ENCODE assay signal across 9 cellular contexts in genomic region chr2:47272031-47272864, GRCh38.
DNase-seq lines count a peak whose midpoint lies in the region; ATAC-seq and TF ChIP-seq lines count a peak whose summit lies in the region.
"Had no signal": no experiment of that assay in that cellular context is flagged by ENCODE, and none has a peak within 500 bp of the region (broad histone marks: within the 10 kb centered on the region; RNA-seq: fewer than 3 reads in every experiment).

No MANE protein-coding gene starts in this region.

- DNase-seq in G401 (ENCODE audit: low spot score) (peak; percentile 39), HEK293T (ENCODE audit: extremely low spot score) (peak; percentile 90), NCI-H187 (lab: John Stamatoyannopoulos, UW) (peak; percentile 58 to 71), activated B cell treated with CpG ODN at 0.5 μM for 24 hours (peak; percentile 68), cardiac fibroblast (ENCODE audit: low read depth in 2 of 2) (peak; percentile 53 to 60), islet precursor cell (peak; percentile 94)
- DNase-seq in stimulated activated CD4-positive, alpha-beta T cell treated with anti-CD3 and anti-CD28 coated beads, Interleukin-12 subunit alpha, Interleukin-12 subunit beta, amount 100 ng/mL, for 4 hours = peak; percentile 55

- peak; percentile 96 for TF ChIP-seq CTCF in activated B cell treated with CpG ODN at 0.5 μM for 24 hours (IDR thresholded peaks at IDR 0.05)
- peak; percentile 64 for TF ChIP-seq CTCF in cardiac fibroblast (IDR thresholded peaks at IDR 0.05; ENCODE audit: low read depth, low read length)

- ATAC-seq in activated B cell treated with CpG ODN at 0.5 μM for 24 hours (ENCODE audit: low read depth) = peak; percentile 92
- no peak for ATAC-seq in HG02840 (IDR thresholded peaks at IDR 0.05; ENCODE audit: low FRiP score, unreplicated experiment)

- peaks cover 25% of the 10 kb centered on the region for H3K4me1 Mint-ChIP-seq in activated B cell treated with CpG ODN at 0.5 μM for 24 hours

- H3K9me3 Mint-ChIP-seq in activated B cell treated with CpG ODN at 0.5 μM for 24 hours = no peaks in the 10 kb centered on the region
- H3K9me3 Mint-ChIP-seq: stimulated activated naive CD8-positive, alpha-beta T cell treated with anti-CD3 and anti-CD28 coated beads, Interleukin-15, Interleukin-2, amounts not matched to agents 100 ng/mL and 50 ng/mL, for 24 hours had no signal

- peak overlapping the region; percentile 52 for H3K27ac Mint-ChIP-seq in activated B cell treated with CpG ODN at 0.5 μM for 24 hours
- H3K27ac Mint-ChIP-seq: stimulated activated naive CD8-positive, alpha-beta T cell treated with anti-CD3 and anti-CD28 coated beads, Interleukin-15, Interleukin-2, amounts not matched to agents 100 ng/mL and 50 ng/mL, for 24 hours had no signal

- no peaks in the 10 kb centered on the region for H3K36me3 Mint-ChIP-seq in activated B cell treated with CpG ODN at 0.5 μM for 24 hours (ENCODE audit: low read depth)

- POLR2A ChIA-PET in HEK293T (lab: Yijun Ruan, JAX) = interaction anchor here (1.3 kb wide), 1 partner anchor 44 kb away, joined by 4 read pairs; no protein-coding TSS in a partner anchor
- POLR2A ChIA-PET in activated B cell treated with CpG ODN at 0.5 μM for 24 hours (lab: Charles Lee) = interaction anchor here (0.6 to 1.5 kb wide), 3 partner anchors 28 to 290 kb away, joined by 3 to 5 read pairs (median 3); no protein-coding TSS in a partner anchor

- H3K27me3 Mint-ChIP-seq in activated B cell treated with CpG ODN at 0.5 μM for 24 hours = no peaks in the 10 kb centered on the region
- H3K27me3 Mint-ChIP-seq: stimulated activated naive CD8-positive, alpha-beta T cell treated with anti-CD3 and anti-CD28 coated beads, Interleukin-15, Interleukin-2, amounts not matched to agents 100 ng/mL and 50 ng/mL, for 24 hours had no signal

- peak overlapping the region; percentile 76 for H3K4me3 Mint-ChIP-seq in activated B cell treated with CpG ODN at 0.5 μM for 24 hours
- H3K4me3 Mint-ChIP-seq: stimulated activated naive CD8-positive, alpha-beta T cell treated with anti-CD3 and anti-CD28 coated beads, Interleukin-15, Interleukin-2, amounts not matched to agents 100 ng/mL and 50 ng/mL, for 24 hours had no signal

- in situ Hi-C loops in G401 (cut with HindIII; ENCODE audit: low sequenced_read_pairs) = no loop called here

- intact Hi-C loops in activated B cell treated with CpG ODN at 0.5 μM for 24 hours (cut with micrococcal nuclease) = loop anchor here (1.0 kb wide), 2 partner anchors 51 to 353 kb away; no protein-coding TSS in a partner anchor

- CTCF ChIA-PET in HEK293T (lab: Yijun Ruan, JAX) (interaction anchor here (0.6 to 1.5 kb wide), 5 partner anchors 15 to 183 kb away, joined by 3 to 7 read pairs (median 3); no protein-coding TSS in a partner anchor), activated B cell treated with CpG ODN at 0.5 μM for 24 hours (lab: Charles Lee) (interaction anchor here (0.7 to 3.0 kb wide), 12 partner anchors 10 to 347 kb away, joined by 3 to 14 read pairs (median 3); no protein-coding TSS in a partner anchor)

- H3K4me3 ChIP-seq in cardiac fibroblast (replicated peaks in 1 of 2; ENCODE audit: low read depth in 2 of 2, low read length in 2 of 2) = peak overlapping the region in 1 of 2 donors; percentile 17

TF ChIP-seq in HEK293T, 16 proteins besides CTCF, POLR2A, EP300 and RAD21:
- TF ChIP-seq L3MBTL2 (conservative IDR thresholded peaks at IDR 0.05) (peak; percentile 34; the same call in 1 of the 2 replicates), FOXA1 (IDR thresholded peaks at IDR 0.05) (no peak), SUZ12 (IDR thresholded peaks at IDR 0.05) (no peak), TARDBP (IDR thresholded peaks at IDR 0.05) (peak; percentile 29; the same call in 1 of the 2 replicates), PKNOX1 (IDR thresholded peaks at IDR 0.05) (no peak), NFRKB (IDR thresholded peaks at IDR 0.05) (no peak), LEF1 (IDR thresholded peaks at IDR 0.05; ENCODE audit: borderline replicate concordance) (no peak), ZNF384 (IDR thresholded peaks at IDR 0.05) (no peak), BHLHE40 (IDR thresholded peaks at IDR 0.05; ENCODE audit: borderline replicate concordance) (no peak)
TF ChIP-seq in HEK293T: peak in this region for 2.

Comparison
In these comparisons a context has a peak if more than half of its experiments do, and no peak if none do; other contexts are left out.
1. DNase-seq: peak in every context shown above with its lines; median percentile 94 in islet precursor cell; 90 in HEK293T; 68 in activated B cell treated with CpG ODN at 0.5 μM for 24 hours; 64 in NCI-H187; 56 in cardiac fibroblast; 55 in stimulated activated CD4-positive, alpha-beta T cell treated with anti-CD3 and anti-CD28 coated beads, Interleukin-12 subunit alpha, Interleukin-12 subunit beta, amount 100 ng/mL, for 4 hours; 39 in G401.